ENCODE assay signal across 20 cellular contexts in the genomic region with DNA sequence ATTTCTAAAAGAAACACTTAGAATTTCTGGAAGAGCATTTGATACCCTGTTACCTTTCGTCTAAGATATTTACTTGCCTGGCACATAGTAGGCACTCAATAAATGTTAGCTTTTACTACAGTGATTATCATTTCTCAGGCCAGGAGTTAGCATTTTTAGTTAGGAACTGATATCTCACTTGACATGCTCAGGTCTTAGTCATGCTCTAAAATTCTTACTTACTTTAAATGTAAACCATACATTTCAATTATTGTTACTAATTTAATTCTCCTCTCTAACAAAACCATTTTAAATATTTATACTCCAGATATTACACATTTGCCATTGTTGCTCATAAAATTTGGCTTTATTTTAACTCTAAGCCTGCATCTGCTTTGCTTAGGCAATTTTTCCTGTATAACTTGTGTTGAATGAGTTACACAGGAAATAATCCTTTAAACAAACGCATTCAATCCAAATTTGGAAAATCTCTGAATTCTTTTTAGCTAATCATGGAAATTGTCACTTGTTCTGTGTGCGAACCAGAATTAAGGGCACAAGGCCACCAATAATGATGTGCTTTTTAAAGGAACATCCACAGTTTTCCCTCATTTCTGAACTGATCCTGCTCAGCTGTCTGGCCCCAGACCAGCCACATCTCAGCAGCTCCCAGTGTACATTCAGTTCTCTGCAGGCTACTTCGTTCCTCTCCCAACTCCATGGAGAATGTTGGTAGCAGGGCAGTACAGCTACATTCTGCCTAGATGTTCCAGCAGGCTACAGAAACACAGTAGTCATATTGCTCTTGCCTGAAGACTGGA. TPM values are rescaled to one million over a fixed set of nuclear protein-coding genes. Genes with fewer than 3 reads are reported as not detected.
A peak's percentile ranks its signal among the peaks of the same experiment; 100 is the strongest.
DNase-seq lines count a peak whose midpoint lies in the region; ATAC-seq, FAIRE-seq and TF ChIP-seq lines count a peak whose summit lies in the region.
"Had no signal": no experiment of that assay in that cellular context is flagged by ENCODE, and none has a peak within 500 bp of the region (broad histone marks: within the 10 kb centered on the region; RNA-seq: fewer than 3 reads in every experiment).

No MANE protein-coding gene starts in this region.

- TF ChIP-seq CTCF in ascending aorta (IDR thresholded peaks at IDR 0.05) (no peak), sigmoid colon (IDR thresholded peaks at IDR 0.05) (no peak), upper lobe of right lung (IDR thresholded peaks at IDR 0.05) (no peak), upper lobe of left lung (IDR thresholded peaks at IDR 0.05) (no peak)

- H3K36me3 ChIP-seq in ascending aorta: no peaks in the 10 kb centered on the region
- peaks cover 0 to 5% (median 0%) of the 10 kb centered on the region in 4 donors for H3K36me3 ChIP-seq in sigmoid colon
- no peaks in the 10 kb centered on the region for H3K36me3 ChIP-seq in upper lobe of right lung
- H3K36me3 ChIP-seq in upper lobe of left lung: no peaks in the 10 kb centered on the region

- H3K4me1 ChIP-seq in ascending aorta (peaks cover 2 to 38% of the 10 kb centered on the region in 2 donors), sigmoid colon (peaks cover 0 to 77% (median 43%) of the 10 kb centered on the region in 4 donors), upper lobe of right lung (peaks cover 16% of the 10 kb centered on the region), upper lobe of left lung (peaks cover 0 to 10% (median 5%) of the 10 kb centered on the region in 4 donors)

- WGBS in sigmoid colon, 2 donors: 78 to 79% methylated on average over 4 of the region's 4 CpGs
- WGBS in upper lobe of left lung, 2 donors: 52 to 71% methylated on average over 4 of the region's 4 CpGs

- ATAC-seq in left ventricle myocardium superior: peak; percentile 90
- no peak for ATAC-seq in upper lobe of right lung
- no peak for ATAC-seq in upper lobe of left lung (ENCODE audit: low FRiP score in 2 of 2)
- ATAC-seq: CD8-positive, alpha-beta T cell; naive thymus-derived CD8-positive, alpha-beta T cell had no signal

- DNase-seq in GM12892 (ENCODE audit: insufficient read length) (no peak), ascending aorta (ENCODE audit: low spot score in 2 of 2) (no peak), left ventricle myocardium superior (peak; percentile 79), sigmoid colon (no peak), NCI-H1048 (lab: John Stamatoyannopoulos, UW) (no peak), putamen (ENCODE audit: low spot score) (no peak), upper lobe of right lung (no peak), upper lobe of left lung (no peak)
- DNase-seq: activated CD4-positive, alpha-beta memory T cell treated with anti-CD3 and anti-CD28 coated beads for 36 hours; activated naive CD4-positive, alpha-beta T cell treated with anti-CD3 and anti-CD28 coated beads, Interleukin-2, amount 10 ng/mL, durations not matched to agents 7 days and 5 days; activated T-cell treated with anti-CD3 and anti-CD28 coated beads, Interleukin-2, amount 50 U/mL, for 1 hour; CD8-positive, alpha-beta T cell; DND-41; KG1; naive thymus-derived CD8-positive, alpha-beta T cell; NCI-H2029; NCI-H510A treated with DMSO at 0.1 percent for 48 hours; posterior cingulate gyrus had no signal

- TF ChIP-seq EP300 in sigmoid colon (IDR thresholded peaks at IDR 0.05): peak in 1 of 4 donors; percentile 49
- TF ChIP-seq EP300 in upper lobe of left lung (IDR thresholded peaks at IDR 0.05): no peak

- no peaks in the 10 kb centered on the region for H3K27me3 ChIP-seq in ascending aorta
- no peaks in the 10 kb centered on the region for H3K27me3 ChIP-seq in sigmoid colon
- no peaks in the 10 kb centered on the region for H3K27me3 ChIP-seq in upper lobe of right lung
- no peaks in the 10 kb centered on the region for H3K27me3 ChIP-seq in upper lobe of left lung

- H3K9me3 ChIP-seq in ascending aorta (no peaks in the 10 kb centered on the region), sigmoid colon (no peaks in the 10 kb centered on the region), upper lobe of right lung (no peaks in the 10 kb centered on the region), upper lobe of left lung (no peaks in the 10 kb centered on the region)

- H3K4me3 ChIP-seq in ascending aorta (peak overlapping the region in 1 of 2 donors; percentile 14), sigmoid colon (no peak overlapping the region), upper lobe of right lung (no peak overlapping the region), upper lobe of left lung (no peak overlapping the region)

- H3K27ac ChIP-seq in ascending aorta (peak overlapping the region; percentile 62 to 82), sigmoid colon (peak overlapping the region; percentile 54 to 78 (median 70)), upper lobe of right lung (no peak overlapping the region), upper lobe of left lung (peak overlapping the region in 1 of 4 donors; percentile 48)

- intact Hi-C loops in ascending aorta (cut with DNase I) (loop anchor here (10.0 kb wide), 1 partner anchor 1644 kb away; no protein-coding TSS in a partner anchor), left ventricle myocardium superior (cut with micrococcal nuclease) (no loop called here), sigmoid colon (cut with DNase I) (no loop called here), upper lobe of right lung (cut with DNase I) (no loop called here)

- peak; percentile 51 for FAIRE-seq in GM12892 (lab: Jason Lieb, UNC)
- FAIRE-seq: colon, endothelial cell of umbilical vein had no signal

- TF ChIP-seq POLR2A in GM12892 (IDR thresholded peaks at IDR 0.05; ENCODE audit: low read depth, low read length) (no peak), sigmoid colon (IDR thresholded peaks at IDR 0.05) (no peak), upper lobe of left lung (IDR thresholded peaks at IDR 0.05) (no peak)

RNA-seq across cellular contexts. Expression of a gene that starts 15.6 kb away (rescaled TPM):
- polyA plus RNA-seq in GM12892 (2012; ENCODE audit: missing spikeins): 31.5 TPM
- total RNA-seq in ascending aorta: 74.6 TPM
- total RNA-seq in left ventricle myocardium superior: 397 TPM
- 100 to 1,000 TPM; 311 to 384 (median 369) TPM for total RNA-seq in sigmoid colon
- 10 to 100 TPM in 1 of 3 donors, 1 to 10 TPM in 2; 1.4 to 12.2 (median 8.4) TPM for polyA plus RNA-seq in sigmoid colon
- total RNA-seq in upper lobe of right lung: 33.3 TPM
- total RNA-seq in upper lobe of left lung: 10 to 100 TPM; 23.0 to 46.3 (median 39.2) TPM
